ENCODE assay signal across 19 cellular contexts in genomic region chr13:59532405-59532804, GRCh38.
DNase-seq lines count a peak whose midpoint lies in the region; ATAC-seq, FAIRE-seq and TF ChIP-seq lines count a peak whose summit lies in the region.
"Had no signal": no experiment of that assay in that cellular context is flagged by ENCODE, and none has a peak within 500 bp of the region (broad histone marks: within the 10 kb centered on the region; RNA-seq: fewer than 3 reads in every experiment).

No MANE protein-coding gene starts in this region.

- H3K9me3 ChIP-seq in heart left ventricle, result no peaks in the 10 kb centered on the region
- H3K9me3 ChIP-seq in astrocyte (ENCODE audit: insufficient read depth, low read depth, low read length), result no peaks in the 10 kb centered on the region
- H3K9me3 ChIP-seq in hepatocyte (ENCODE audit: low read depth), result no peaks in the 10 kb centered on the region
- no peaks in the 10 kb centered on the region for H3K9me3 ChIP-seq in smooth muscle cell (replicated peaks; ENCODE audit: low read depth)
- H3K9me3 ChIP-seq: ovary, thoracic aorta had no signal

- H3K36me3 ChIP-seq in heart left ventricle (no peaks in the 10 kb centered on the region), astrocyte (ENCODE audit: insufficient read depth, low read length) (no peaks in the 10 kb centered on the region), hepatocyte (replicated peaks; ENCODE audit: insufficient read depth, low read depth) (no peaks in the 10 kb centered on the region), smooth muscle cell (ENCODE audit: low read depth) (no peaks in the 10 kb centered on the region)
- H3K36me3 ChIP-seq: ovary, thoracic aorta had no signal

- intact Hi-C loops in heart left ventricle (cut with DNase I) (loop anchor here in 5 of 10 donors (5.0 to 10.0 kb wide), 6 partner anchors 50 to 190 kb away; no protein-coding TSS in a partner anchor), cardiac septum (cut with DNase I) (loop anchor here (5.0 to 10.0 kb wide), 2 partner anchors 102 to 145 kb away; no protein-coding TSS in a partner anchor)

- TF ChIP-seq CTCF in heart left ventricle (IDR thresholded peaks at IDR 0.05), result no peak
- TF ChIP-seq CTCF in astrocyte (IDR thresholded peaks at IDR 0.05; ENCODE audit: insufficient read depth, low read depth, low read length), result no peak
- no peak for TF ChIP-seq CTCF in hepatocyte (IDR thresholded peaks at IDR 0.05; ENCODE audit: poor library complexity)
- TF ChIP-seq CTCF in smooth muscle cell (IDR thresholded peaks at IDR 0.05; ENCODE audit: borderline replicate concordance, insufficient read depth, poor library complexity, severe bottlenecking), result no peak

- no peaks in the 10 kb centered on the region for H3K27me3 Mint-ChIP-seq in astrocyte (ENCODE audit: low read depth, unreplicated experiment)
- H3K27me3 Mint-ChIP-seq: naive thymus-derived CD8-positive, alpha-beta T cell had no signal

- no peak for TF ChIP-seq POLR2A in heart left ventricle (IDR thresholded peaks at IDR 0.05)

- peak overlapping the region in 11 of 12 donors; percentile 19 to 72 (median 48) for H3K27ac ChIP-seq in heart left ventricle
- no peak overlapping the region for H3K27ac ChIP-seq in astrocyte (ENCODE audit: low read depth, low read length)
- H3K27ac ChIP-seq in hepatocyte, result peak overlapping the region; percentile 46
- H3K27ac ChIP-seq in smooth muscle cell (ENCODE audit: low read depth), result peak overlapping the region; percentile 27
- no peak overlapping the region for H3K27ac ChIP-seq in substantia nigra (ENCODE audit: low read depth, low read length, poor library complexity, severe bottlenecking)
- H3K27ac ChIP-seq: ovary, thoracic aorta had no signal

- H4K20me1 ChIP-seq in astrocyte (ENCODE audit: insufficient read depth, low read length), result no peaks in the 10 kb centered on the region
- H4K20me1 ChIP-seq in hepatocyte (ENCODE audit: insufficient read depth, poor library complexity, severe bottlenecking), result no peaks in the 10 kb centered on the region
- H4K20me1 ChIP-seq in smooth muscle cell (ENCODE audit: low read depth), result no peaks in the 10 kb centered on the region

- peak overlapping the region; percentile 70 for H3K27ac Mint-ChIP-seq in astrocyte (ENCODE audit: unreplicated experiment)
- H3K27ac Mint-ChIP-seq: activated naive CD4-positive, alpha-beta T cell treated with anti-CD3 and anti-CD28 coated beads for 36 hours; memory B cell had no signal

- no peak overlapping the region for H3K4me3 ChIP-seq in heart left ventricle
- H3K4me3 ChIP-seq in astrocyte (ENCODE audit: insufficient read depth, low read depth, low read length), result no peak overlapping the region
- no peak overlapping the region for H3K4me3 ChIP-seq in hepatocyte
- no peak overlapping the region for H3K4me3 ChIP-seq in smooth muscle cell
- H3K4me3 ChIP-seq: ovary, thoracic aorta had no signal

- no peak overlapping the region for H3K9ac ChIP-seq in astrocyte (ENCODE audit: low read length)
- H3K9ac ChIP-seq in smooth muscle cell (ENCODE audit: low read depth), result no peak overlapping the region

- no peaks in the 10 kb centered on the region for H3K36me3 Mint-ChIP-seq in astrocyte (ENCODE audit: low read depth, unreplicated experiment)
- H3K36me3 Mint-ChIP-seq: memory B cell; naive thymus-derived CD8-positive, alpha-beta T cell; stimulated activated effector memory CD8-positive, alpha-beta T cell treated with anti-CD3 and anti-CD28 coated beads, Interleukin-12 subunit alpha, Interleukin-12 subunit beta, amount 100 ng/mL, for 72 hours had no signal

- FAIRE-seq in astrocyte (lab: Jason Lieb, UNC), result no peak
- FAIRE-seq in GM19239 (lab: Jason Lieb, UNC), result no peak

- no peak overlapping the region for H3K4me3 Mint-ChIP-seq in astrocyte (ENCODE audit: unreplicated experiment)
- H3K4me3 Mint-ChIP-seq: activated naive CD4-positive, alpha-beta T cell treated with anti-CD3 and anti-CD28 coated beads for 36 hours; memory B cell; stimulated activated effector memory CD8-positive, alpha-beta T cell treated with anti-CD3 and anti-CD28 coated beads, Interleukin-12 subunit alpha, Interleukin-12 subunit beta, amount 100 ng/mL, for 72 hours had no signal

- H3K79me2 ChIP-seq in astrocyte (ENCODE audit: insufficient read depth, low read length), result no peaks in the 10 kb centered on the region
- H3K79me2 ChIP-seq in hepatocyte, result no peaks in the 10 kb centered on the region
- no peaks in the 10 kb centered on the region for H3K79me2 ChIP-seq in smooth muscle cell (ENCODE audit: low read depth)

- H3K4me1 Mint-ChIP-seq in astrocyte (ENCODE audit: low read depth, unreplicated experiment), result peaks cover 31% of the 10 kb centered on the region
- H3K4me1 Mint-ChIP-seq: memory B cell had no signal

- 86 to 90% (median 90%) methylated on average over 2 of the region's 2 CpGs for WGBS in heart left ventricle, 4 donors
- WGBS in hepatocyte (ENCODE audit: low lambda C conversion rate, missing lambda C conversion rate), result 79% methylated on average over 2 of the region's 2 CpGs
- WGBS in smooth muscle cell (ENCODE audit: low lambda C conversion rate), result 59% methylated on average over 2 of the region's 2 CpGs

- H3K27me3 ChIP-seq in heart left ventricle (no peaks in the 10 kb centered on the region), astrocyte (ENCODE audit: insufficient read depth, low read length) (no peaks in the 10 kb centered on the region), hepatocyte (no peaks in the 10 kb centered on the region), smooth muscle cell (ENCODE audit: low read depth) (no peaks in the 10 kb centered on the region)
- H3K27me3 ChIP-seq: ovary had no signal

- DNase-seq in heart left ventricle, result no peak
- DNase-seq in cardiac septum (ENCODE audit: low spot score), result no peak
- peak; percentile 14 for DNase-seq in astrocyte (ENCODE audit: low read depth)
- DNase-seq in hepatocyte (ENCODE audit: low spot score), result no peak
- no peak for DNase-seq in smooth muscle cell (lab: John Stamatoyannopoulos, UW; ENCODE audit: unreplicated experiment)
- DNase-seq in substantia nigra (lab: John Stamatoyannopoulos, UW), result no peak
- no peak for DNase-seq in mucosa of gallbladder (ENCODE audit: low spot score)
- DNase-seq in GM19239 (ENCODE audit: insufficient read length, low spot score), result no peak
- DNase-seq: activated CD4-positive, CD25-positive, alpha-beta regulatory T cell treated with anti-CD3 and anti-CD28 coated beads, Interleukin-2, amount 50 U/mL, for 72 hours; activated CD8-positive, alpha-beta memory T cell treated with anti-CD3 and anti-CD28 coated beads for 24 hours; endodermal cell; KBM-7; NCI-H1930 had no signal

- no peaks in the 10 kb centered on the region for H3F3A ChIP-seq in smooth muscle cell (ENCODE audit: low read depth)

- H3K4me2 ChIP-seq in astrocyte (ENCODE audit: low read length) (peak overlapping the region; percentile 61), hepatocyte (peak overlapping the region; percentile 41), smooth muscle cell (no peak overlapping the region)

- no peaks in the 10 kb centered on the region for H3K9me3 Mint-ChIP-seq in astrocyte (ENCODE audit: unreplicated experiment)
- H3K9me3 Mint-ChIP-seq: activated naive CD4-positive, alpha-beta T cell treated with anti-CD3 and anti-CD28 coated beads for 36 hours; endodermal cell; memory B cell; naive thymus-derived CD8-positive, alpha-beta T cell; stimulated activated effector memory CD8-positive, alpha-beta T cell treated with anti-CD3 and anti-CD28 coated beads, Interleukin-12 subunit alpha, Interleukin-12 subunit beta, amount 100 ng/mL, for 72 hours had no signal

- H2AFZ ChIP-seq in astrocyte (ENCODE audit: low read depth, low read length) (no peak overlapping the region), hepatocyte (no peak overlapping the region), smooth muscle cell (ENCODE audit: low read depth) (no peak overlapping the region)

- peaks cover 3 to 41% (median 23%) of the 10 kb centered on the region in 12 donors for H3K4me1 ChIP-seq in heart left ventricle
- peaks cover 28% of the 10 kb centered on the region for H3K4me1 ChIP-seq in astrocyte (ENCODE audit: insufficient read depth, low read length)
- peaks cover 15% of the 10 kb centered on the region for H3K4me1 ChIP-seq in hepatocyte (ENCODE audit: insufficient read depth)
- H3K4me1 ChIP-seq in smooth muscle cell (ENCODE audit: low read depth), result peaks cover 9% of the 10 kb centered on the region

- no peak for ATAC-seq in heart left ventricle
- ATAC-seq: stimulated activated effector memory CD8-positive, alpha-beta T cell treated with anti-CD3 and anti-CD28 coated beads, Interleukin-12 subunit alpha, Interleukin-12 subunit beta, amount 100 ng/mL, for 72 hours had no signal

- no peaks in the 10 kb centered on the region for H3K9me2 ChIP-seq in hepatocyte (replicated peaks; ENCODE audit: insufficient read depth)

Comparison
In these comparisons a context has a peak if more than half of its experiments do, and no peak if none do; other contexts are left out.
1. H3K27ac ChIP-seq: peak in heart left ventricle (11 of 12), hepatocyte (single experiment) and smooth muscle cell (single experiment); none in astrocyte (single experiment) and substantia nigra (single experiment).